Comparison of ENCODE assay signal across 12 cellular contexts in genomic region chr4:87031946-87032345, GRCh38.
DNase-seq lines count a peak whose midpoint lies in the region; ATAC-seq and TF ChIP-seq lines count a peak whose summit lies in the region.
"Had no signal": no experiment of that assay in that cellular context is flagged by ENCODE, and none has a peak within 500 bp of the region (broad histone marks: within the 10 kb centered on the region; RNA-seq: fewer than 3 reads in every experiment).

No MANE protein-coding gene starts in this region.

- H3K36me3 ChIP-seq in breast epithelium (no peaks in the 10 kb centered on the region), osteoblast (ENCODE audit: insufficient read depth, low read length) (no peaks in the 10 kb centered on the region), upper lobe of left lung (no peaks in the 10 kb centered on the region)

- H3K4me2 ChIP-seq in osteoblast (ENCODE audit: insufficient read depth, low read length): peak overlapping the region; percentile 78

- H3K27ac Mint-ChIP-seq in MCF 10A (ENCODE audit: low read depth, unreplicated experiment): no peak overlapping the region
- H3K27ac Mint-ChIP-seq: activated B cell treated with CpG ODN at 0.5 μM for 24 hours; activated T-cell treated with anti-CD3 and anti-CD28 coated beads, Interleukin-2, amount 50 U/mL, for 72 hours had no signal

- no peak overlapping the region for H2AFZ ChIP-seq in osteoblast (ENCODE audit: low read length)

- H3K4me3 ChIP-seq in breast epithelium (peak overlapping the region in 1 of 3 donors; percentile 13), osteoblast (ENCODE audit: insufficient read depth, low read length) (peak overlapping the region; percentile 46), upper lobe of left lung (no peak overlapping the region)

- 19 to 30% methylated on average over 2 of the region's 2 CpGs for WGBS in upper lobe of left lung, 2 donors

- no peak overlapping the region for H3K4me3 Mint-ChIP-seq in MCF 10A (ENCODE audit: unreplicated experiment)
- H3K4me3 Mint-ChIP-seq: activated B cell treated with CpG ODN at 0.5 μM for 24 hours; activated T-cell treated with anti-CD3 and anti-CD28 coated beads, Interleukin-2, amount 50 U/mL, for 72 hours had no signal

- TF ChIP-seq POLR2A in breast epithelium (IDR thresholded peaks at IDR 0.05): no peak
- no peak for TF ChIP-seq POLR2A in upper lobe of left lung (IDR thresholded peaks at IDR 0.05)

- POLR2A ChIA-PET in MCF 10A (lab: Yijun Ruan, JAX): interaction anchor here (0.5 to 2.7 kb wide), 8 partner anchors 8 to 153 kb away, joined by 3 to 16 read pairs (median 4); no protein-coding TSS in a partner anchor

- peaks cover 0 to 22% of the 10 kb centered on the region in 2 donors for H3K4me1 ChIP-seq in breast epithelium
- peaks cover 65% of the 10 kb centered on the region for H3K4me1 ChIP-seq in osteoblast (ENCODE audit: insufficient read depth, low read length)
- H3K4me1 ChIP-seq in upper lobe of left lung: peaks cover 74 to 93% (median 89%) of the 10 kb centered on the region in 4 donors

- H3K9me3 ChIP-seq in breast epithelium (no peaks in the 10 kb centered on the region), osteoblast (ENCODE audit: low read depth, low read length) (no peaks in the 10 kb centered on the region), upper lobe of left lung (no peaks in the 10 kb centered on the region)

- intact Hi-C loops in breast epithelium (cut with DNase I; ENCODE audit: low total_unique reads): no loop called here
- intact Hi-C loops in MCF 10A (cut with micrococcal nuclease): no loop called here

- no peaks in the 10 kb centered on the region for H3K27me3 Mint-ChIP-seq in MCF 10A (ENCODE audit: insufficient read depth, unreplicated experiment)
- H3K27me3 Mint-ChIP-seq: activated B cell treated with CpG ODN at 0.5 μM for 24 hours had no signal

- no peaks in the 10 kb centered on the region for H3K27me3 ChIP-seq in breast epithelium
- no peaks in the 10 kb centered on the region for H3K27me3 ChIP-seq in osteoblast (ENCODE audit: insufficient read depth, low read length)
- no peaks in the 10 kb centered on the region for H3K27me3 ChIP-seq in upper lobe of left lung

- no peak for TF ChIP-seq CTCF in breast epithelium (IDR thresholded peaks at IDR 0.05)
- no peak for TF ChIP-seq CTCF in MCF 10A (IDR thresholded peaks at IDR 0.05; ENCODE audit: unreplicated experiment)
- no peak for TF ChIP-seq CTCF in osteoblast (IDR thresholded peaks at IDR 0.05; ENCODE audit: extremely low read depth, low read depth, low read length)
- TF ChIP-seq CTCF in upper lobe of left lung (IDR thresholded peaks at IDR 0.05): no peak

- ATAC-seq in upper lobe of left lung (ENCODE audit: low FRiP score in 2 of 2) (no peak), HG02852 (IDR thresholded peaks at IDR 0.05; ENCODE audit: unreplicated experiment) (no peak), HG03571 (IDR thresholded peaks at IDR 0.05; ENCODE audit: unreplicated experiment) (no peak)
- ATAC-seq: activated T-cell treated with anti-CD3 and anti-CD28 coated beads, Interleukin-2, amount 50 U/mL, for 72 hours had no signal

- CTCF ChIA-PET in MCF 10A (lab: Yijun Ruan, JAX): interaction anchor here (1.0 to 1.7 kb wide), 2 partner anchors 61 to 110 kb away, joined by 5 to 9 read pairs; no protein-coding TSS in a partner anchor

- H3K4me1 Mint-ChIP-seq in MCF 10A (ENCODE audit: insufficient read depth, unreplicated experiment): peaks cover 13% of the 10 kb centered on the region

- peak overlapping the region; percentile 60 to 71 for H3K27ac ChIP-seq in breast epithelium
- peak overlapping the region; percentile 31 for H3K27ac ChIP-seq in osteoblast (ENCODE audit: low read depth, low read length)
- H3K27ac ChIP-seq in upper lobe of left lung: peak overlapping the region in 3 of 4 donors; percentile 43 to 78 (median 74)

- H3K36me3 Mint-ChIP-seq in MCF 10A (ENCODE audit: insufficient read depth, unreplicated experiment): peaks cover 7% of the 10 kb centered on the region

- no peaks in the 10 kb centered on the region for H3K9me3 Mint-ChIP-seq in MCF 10A (ENCODE audit: unreplicated experiment)
- H3K9me3 Mint-ChIP-seq: activated B cell treated with CpG ODN at 0.5 μM for 24 hours; activated T-cell treated with anti-CD3 and anti-CD28 coated beads, Interleukin-2, amount 50 U/mL, for 72 hours had no signal

- DNase-seq in breast epithelium (ENCODE audit: low spot score in 2 of 2) (no peak), MCF 10A (ENCODE audit: unreplicated experiment) (no peak), fibroblast of peridontal ligament (ENCODE audit: extremely low read depth) (peak; percentile 22), osteoblast (ENCODE audit: insufficient read length, low spot score, missing footprints) (no peak), upper lobe of left lung (no peak)
- DNase-seq in stimulated activated CD4-positive, alpha-beta T cell treated with anti-CD3 and anti-CD28 coated beads, Interleukin-4, amount 100 ng/mL, for 1 hour: no peak
- DNase-seq: activated B cell treated with CpG ODN at 0.5 μM for 24 hours; activated T-cell treated with anti-CD3 and anti-CD28 coated beads, Interleukin-2, amount 50 U/mL, for 72 hours; NCI-H524 treated with DMSO at 0.1 percent for 48 hours; SHP77 had no signal

- H3K79me2 ChIP-seq in osteoblast (ENCODE audit: insufficient read depth, low read length): peaks cover 96% of the 10 kb centered on the region

- TF ChIP-seq EP300 in upper lobe of left lung (IDR thresholded peaks at IDR 0.05): no peak

- BruUV-seq in MCF 10A (replicated peaks; lab: Mats Ljungman, UMichigan): no TSS peak

- H4K20me1 ChIP-seq in osteoblast (ENCODE audit: insufficient read depth, low read length): peaks cover 19% of the 10 kb centered on the region
